Comparison of ENCODE assay signal across 18 cellular contexts in the genomic region with DNA sequence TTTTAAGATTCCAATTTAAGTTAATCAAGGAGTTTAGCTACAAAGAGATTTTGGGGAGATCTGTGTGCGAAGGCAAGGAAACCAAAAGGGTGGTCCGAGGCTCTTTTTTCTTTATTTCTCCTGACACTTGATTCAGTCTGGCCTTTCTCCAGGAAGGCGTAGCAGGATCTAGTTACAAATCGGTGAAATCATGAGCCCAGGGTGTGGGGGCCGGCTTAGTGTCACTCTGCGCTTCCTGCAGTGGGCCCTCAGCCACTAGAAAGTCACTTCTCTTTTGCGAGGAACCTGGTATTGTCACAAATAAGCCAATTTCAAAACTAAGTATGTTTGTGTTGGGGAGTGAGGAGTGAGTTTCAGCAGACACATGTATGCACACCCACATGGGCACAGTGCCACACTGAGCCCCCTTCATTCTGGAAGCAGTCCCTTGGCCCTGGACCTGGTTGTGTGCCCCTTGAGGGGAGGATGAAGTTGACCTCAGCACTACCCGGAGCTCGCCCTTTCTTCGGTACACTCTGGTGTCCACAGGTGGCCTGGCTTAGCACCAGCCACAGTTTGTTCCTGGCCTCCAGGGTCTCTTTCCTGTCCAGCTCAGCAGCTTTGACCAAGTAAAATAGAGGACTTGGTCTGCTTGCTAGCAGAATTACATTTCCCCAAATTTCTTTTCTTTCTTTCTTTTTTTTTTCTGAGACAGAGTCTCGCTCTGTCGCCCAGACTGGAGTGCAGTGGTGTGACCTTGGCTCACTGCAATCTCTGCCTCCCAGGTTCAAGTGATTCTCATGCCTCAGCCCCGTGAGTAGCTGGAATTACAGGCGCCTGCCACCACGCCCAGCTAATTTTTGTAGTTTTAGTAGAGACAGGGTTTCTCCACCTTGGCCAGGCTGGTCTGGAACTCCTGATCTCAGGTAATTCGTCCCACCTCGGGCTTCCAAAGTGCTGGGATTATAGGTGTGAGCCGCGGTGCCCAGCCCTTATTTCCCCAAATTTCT.
DNase-seq lines count a peak whose midpoint lies in the region; ATAC-seq and TF ChIP-seq lines count a peak whose summit lies in the region.
"Had no signal": no experiment of that assay in that cellular context is flagged by ENCODE, and none has a peak within 500 bp of the region (broad histone marks: within the 10 kb centered on the region; RNA-seq: fewer than 3 reads in every experiment).

No MANE protein-coding gene starts in this region.

- intact Hi-C loops in left cardiac atrium (cut with DNase I), result no loop called here

- peaks cover 3% of the 10 kb centered on the region for H3K36me3 Mint-ChIP-seq in osteocyte (ENCODE audit: unreplicated experiment)

- DNase-seq in G401 (ENCODE audit: low spot score) (peak; percentile 22), NCI-H2107 treated with DMSO at 0.1 percent for 48 hours (lab: John Stamatoyannopoulos, UW; ENCODE audit: unreplicated experiment) (peak; percentile 17), left cardiac atrium (no peak), osteocyte (ENCODE audit: extremely low spot score, unreplicated experiment) (no peak), dedifferentiated amniotic fluid mesenchymal stem cell (ENCODE audit: extremely low spot score) (no peak), mucosa of gallbladder (ENCODE audit: low spot score) (no peak), SKM-1 (lab: John Stamatoyannopoulos, UW; ENCODE audit: unreplicated experiment) (no peak)
- no peak for DNase-seq in central memory CD4-positive, alpha-beta T cell
- DNase-seq: activated CD4-positive, alpha-beta T cell treated with anti-CD3 and anti-CD28 coated beads, Interleukin-2, amount 50 U/mL, for 1 hour; activated CD8-positive, alpha-beta memory T cell treated with anti-CD3 and anti-CD28 coated beads, Interleukin-2, amount 50 U/mL, for 48 hours; activated naive CD4-positive, alpha-beta T cell; COR-L47; kidney glomerular epithelial cell; MG63; mucosa of descending colon; RPMI8226; small intestine; stimulated activated CD4-positive, alpha-beta T cell treated with anti-CD3 and anti-CD28 coated beads, Interleukin-4, amount 100 ng/mL, for 1 hour had no signal

- H3K9me3 Mint-ChIP-seq in osteocyte (ENCODE audit: unreplicated experiment), result no peaks in the 10 kb centered on the region

- peak overlapping the region; percentile 41 for H3K27ac Mint-ChIP-seq in osteocyte (ENCODE audit: unreplicated experiment)

- no peaks in the 10 kb centered on the region for H3K27me3 Mint-ChIP-seq in osteocyte (ENCODE audit: unreplicated experiment)

- no peak overlapping the region for H3K4me3 Mint-ChIP-seq in osteocyte (ENCODE audit: unreplicated experiment)

- ATAC-seq in left cardiac atrium, result peak; percentile 10 to 12
- ATAC-seq: mucosa of descending colon had no signal

- TF ChIP-seq CTCF in osteocyte (IDR thresholded peaks at IDR 0.05), result no peak

- peaks cover 49% of the 10 kb centered on the region for H3K4me1 Mint-ChIP-seq in osteocyte (ENCODE audit: unreplicated experiment)

- in situ Hi-C loops in G401 (cut with HindIII; ENCODE audit: low sequenced_read_pairs), result no loop called here

Comparison
In these comparisons a context has a peak if more than half of its experiments do, and no peak if none do; other contexts are left out.
1. DNase-seq: peak in G401 (single experiment) and NCI-H2107 treated with DMSO at 0.1 percent for 48 hours (single experiment); none in left cardiac atrium (single experiment), osteocyte (single experiment), dedifferentiated amniotic fluid mesenchymal stem cell (single experiment), mucosa of gallbladder (single experiment), SKM-1 (single experiment) and central memory CD4-positive, alpha-beta T cell (single experiment).